In the genomic region with DNA sequence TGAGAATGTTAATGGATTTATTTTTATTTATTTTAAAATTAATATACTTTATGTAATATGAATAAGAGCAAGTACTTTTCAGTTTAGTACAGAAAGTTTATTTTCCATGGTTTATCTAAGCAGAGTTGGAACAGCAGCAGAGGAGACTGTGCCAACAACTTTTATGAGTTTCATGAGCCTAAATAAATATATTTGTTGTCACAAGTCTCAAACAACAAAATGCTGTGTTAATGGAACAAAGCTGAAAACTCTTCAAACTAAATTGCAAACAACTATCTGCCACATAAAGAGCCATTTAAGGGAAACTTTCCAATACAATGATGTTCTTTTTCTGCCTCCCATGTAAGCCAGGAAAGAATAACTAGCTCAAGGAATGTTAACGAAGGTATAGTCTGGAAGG, we compare ENCODE assay signal across 28 cellular contexts.
"Had no signal": no experiment of that assay in that cellular context is flagged by ENCODE, and none has a peak within 500 bp of the region (broad histone marks: within the 10 kb centered on the region; RNA-seq: fewer than 3 reads in every experiment).

No MANE protein-coding gene starts in this region.

- H3K9ac ChIP-seq: KMS-11, SK-N-SH had no signal

- H3K4me3 ChIP-seq: breast epithelium, MG63 had no signal

- H3K27me3 Mint-ChIP-seq: activated CD4-positive, alpha-beta T cell treated with anti-CD3 and anti-CD28 coated beads for 36 hours; activated CD8-positive, alpha-beta T cell treated with anti-CD3 and anti-CD28 coated beads for 36 hours; activated naive CD4-positive, alpha-beta T cell treated with anti-CD3 and anti-CD28 coated beads, Interleukin-2, amount 50 U/mL, for 24 hours had no signal

- H3K36me3 Mint-ChIP-seq: activated naive CD4-positive, alpha-beta T cell treated with anti-CD3 and anti-CD28 coated beads, Interleukin-2, amount 50 U/mL, for 24 hours had no signal

- H3K9me3 ChIP-seq: MG63, SK-N-SH had no signal

- H3K9me3 Mint-ChIP-seq: activated naive CD4-positive, alpha-beta T cell treated with anti-CD3 and anti-CD28 coated beads, Interleukin-2, amount 50 U/mL, for 24 hours had no signal

- H3K4me1 Mint-ChIP-seq: activated CD4-positive, alpha-beta T cell treated with anti-CD3 and anti-CD28 coated beads for 36 hours; activated naive CD4-positive, alpha-beta T cell treated with anti-CD3 and anti-CD28 coated beads, Interleukin-2, amount 50 U/mL, for 24 hours had no signal

- ATAC-seq: activated CD4-positive, alpha-beta T cell treated with anti-CD3 and anti-CD28 coated beads for 36 hours; activated CD8-positive, alpha-beta T cell treated with anti-CD3 and anti-CD28 coated beads for 36 hours; activated T-cell treated with anti-CD3 and anti-CD28 coated beads, Interleukin-2, amount 50 U/mL, for 72 hours; Panc1; Right ventricle myocardium inferior had no signal

- H3K27ac Mint-ChIP-seq: activated CD4-positive, alpha-beta T cell treated with anti-CD3 and anti-CD28 coated beads for 36 hours; activated CD8-positive, alpha-beta T cell treated with anti-CD3 and anti-CD28 coated beads for 36 hours; activated naive CD4-positive, alpha-beta T cell treated with anti-CD3 and anti-CD28 coated beads, Interleukin-2, amount 50 U/mL, for 24 hours; activated T-cell treated with anti-CD3 and anti-CD28 coated beads, Interleukin-2, amount 50 U/mL, for 72 hours had no signal

- H3K27me3 ChIP-seq: breast epithelium, MG63 had no signal

- DNase-seq: activated CD4-positive, alpha-beta T cell treated with anti-CD3 and anti-CD28 coated beads for 36 hours; activated CD4-positive, alpha-beta T cell treated with anti-CD3 and anti-CD28 coated beads, Interleukin-2, amount 50 U/mL, for 1 hour; activated CD8-positive, alpha-beta memory T cell treated with anti-CD3 and anti-CD28 coated beads, Interleukin-2, amount 50 U/mL, for 4 hours; activated CD8-positive, alpha-beta T cell treated with anti-CD3 and anti-CD28 coated beads for 36 hours; activated naive CD4-positive, alpha-beta T cell; activated T-cell treated with anti-CD3 and anti-CD28 coated beads, Interleukin-2, amount 50 U/mL, for 72 hours; aorta; central memory CD4-positive, alpha-beta T cell; MG63; MV-4-11; NCI-H1092 treated with DMSO at 0.1 percent for 48 hours; NCI-H1417 treated with DMSO at 0.1 percent for 48 hours; NCI-H1694 treated with DMSO at 0.1 percent for 48 hours; NCI-H2029 treated with DMSO at 0.1 percent for 48 hours; NCI-H345; NCI-H510A treated with DMSO at 0.1 percent for 48 hours; NCI-H69; NK-92 treated with Interleukin-12 subunit alpha and Interleukin-12 subunit beta, amount 100 ng/mL, for 24 hours; OCI-M1; RPMI8226; SK-N-SH; T-helper 1 cell; WERI-Rb-1 had no signal

- H3K36me3 ChIP-seq: breast epithelium, MG63, WERI-Rb-1 had no signal

- H3K4me2 ChIP-seq: KMS-11, SK-N-SH had no signal

- H3K27ac ChIP-seq: breast epithelium, KMS-11, WERI-Rb-1 had no signal

- H3K4me3 Mint-ChIP-seq: activated CD4-positive, alpha-beta T cell treated with anti-CD3 and anti-CD28 coated beads for 36 hours; activated CD8-positive, alpha-beta T cell treated with anti-CD3 and anti-CD28 coated beads for 36 hours; activated naive CD4-positive, alpha-beta T cell treated with anti-CD3 and anti-CD28 coated beads, Interleukin-2, amount 50 U/mL, for 24 hours; activated T-cell treated with anti-CD3 and anti-CD28 coated beads, Interleukin-2, amount 50 U/mL, for 72 hours had no signal

- H3K4me1 ChIP-seq: breast epithelium had no signal
